8 cellular contexts compared by ENCODE assay signal in the genomic region with DNA sequence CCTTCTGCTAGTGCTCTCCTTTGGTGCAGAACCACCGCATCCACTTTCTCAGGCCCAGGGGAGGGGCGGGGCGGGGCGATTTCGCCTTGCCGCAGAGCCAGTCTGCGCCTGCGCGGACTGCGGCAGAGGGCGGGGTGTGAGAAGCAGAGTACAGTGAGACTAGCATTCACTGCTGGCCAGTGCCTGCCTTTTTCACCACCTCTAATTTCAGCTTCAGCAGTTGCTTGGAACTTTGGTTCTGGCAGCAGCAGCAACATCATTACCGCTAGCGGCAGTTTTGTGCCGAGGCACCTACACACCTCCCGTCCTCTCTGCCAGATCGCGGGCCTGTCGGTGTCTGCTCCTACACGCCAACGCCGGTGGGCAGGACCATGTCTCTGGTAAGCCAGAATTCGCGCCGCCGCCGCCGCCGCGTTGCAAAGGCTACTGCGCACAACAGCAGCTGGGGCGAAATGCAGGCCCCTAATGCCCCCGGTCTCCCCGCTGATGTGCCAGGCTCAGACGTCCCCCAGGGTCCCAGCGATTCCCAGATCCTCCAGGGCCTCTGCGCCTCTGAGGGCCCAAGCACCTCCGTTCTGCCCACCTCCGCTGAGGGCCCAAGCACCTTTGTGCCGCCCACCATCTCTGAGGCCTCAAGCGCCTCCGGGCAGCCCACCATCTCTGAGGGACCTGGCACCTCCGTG. TPM values are rescaled to one million over a fixed set of nuclear protein-coding genes. Genes with fewer than 3 reads are reported as not detected.
DNase-seq lines count a peak whose midpoint lies in the region; ATAC-seq and TF ChIP-seq lines count a peak whose summit lies in the region.

A gene with protein sequence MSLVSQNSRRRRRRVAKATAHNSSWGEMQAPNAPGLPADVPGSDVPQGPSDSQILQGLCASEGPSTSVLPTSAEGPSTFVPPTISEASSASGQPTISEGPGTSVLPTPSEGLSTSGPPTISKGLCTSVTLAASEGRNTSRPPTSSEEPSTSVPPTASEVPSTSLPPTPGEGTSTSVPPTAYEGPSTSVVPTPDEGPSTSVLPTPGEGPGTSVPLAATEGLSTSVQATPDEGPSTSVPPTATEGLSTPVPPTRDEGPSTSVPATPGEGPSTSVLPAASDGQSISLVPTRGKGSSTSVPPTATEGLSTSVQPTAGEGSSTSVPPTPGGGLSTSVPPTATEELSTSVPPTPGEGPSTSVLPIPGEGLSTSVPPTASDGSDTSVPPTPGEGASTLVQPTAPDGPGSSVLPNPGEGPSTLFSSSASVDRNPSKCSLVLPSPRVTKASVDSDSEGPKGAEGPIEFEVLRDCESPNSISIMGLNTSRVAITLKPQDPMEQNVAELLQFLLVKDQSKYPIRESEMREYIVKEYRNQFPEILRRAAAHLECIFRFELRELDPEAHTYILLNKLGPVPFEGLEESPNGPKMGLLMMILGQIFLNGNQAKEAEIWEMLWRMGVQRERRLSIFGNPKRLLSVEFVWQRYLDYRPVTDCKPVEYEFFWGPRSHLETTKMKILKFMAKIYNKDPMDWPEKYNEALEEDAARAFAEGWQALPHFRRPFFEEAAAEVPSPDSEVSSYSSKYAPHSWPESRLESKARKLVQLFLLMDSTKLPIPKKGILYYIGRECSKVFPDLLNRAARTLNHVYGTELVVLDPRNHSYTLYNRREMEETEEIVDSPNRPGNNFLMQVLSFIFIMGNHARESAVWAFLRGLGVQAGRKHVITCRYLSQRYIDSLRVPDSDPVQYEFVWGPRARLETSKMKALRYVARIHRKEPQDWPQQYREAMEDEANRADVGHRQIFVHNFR (plus strand): TSS at position 151 of the 683 bp plus-strand sequence. CDS start 221 bp downstream, at position 372.

- TF ChIP-seq CTCF in Caco-2 (IDR thresholded peaks at IDR 0.05; ENCODE audit: insufficient read depth in 1 of 2, low read depth in 1 of 2, low read length in 1 of 2, severe bottlenecking in 1 of 2, unreplicated experiment in 1 of 2) (no peak), osteocyte (IDR thresholded peaks at IDR 0.05) (no peak), thoracic aorta (IDR thresholded peaks at IDR 0.05) (no peak)

- CTCF ChIA-PET in Caco-2 (lab: Charles Lee) = no interaction called here

- ATAC-seq in GM21390 (IDR thresholded peaks at IDR 0.05; ENCODE audit: unreplicated experiment) (peak; percentile 87), thoracic aorta (ENCODE audit: insufficient number of reproducible peaks, low FRiP score, low read depth) (no peak)

- H3K27ac Mint-ChIP-seq in Caco-2 (ENCODE audit: unreplicated experiment) (no peak within 1 kb of the TSS), osteocyte (ENCODE audit: unreplicated experiment) (peak within 1 kb of the TSS; percentile 54)
- peak within 1 kb of the TSS; percentile 79 for H3K27ac Mint-ChIP-seq in activated naive CD4-positive, alpha-beta T cell treated with anti-CD3 and anti-CD28 coated beads, Interleukin-2, amount 50 U/mL, for 24 hours

- no peaks in the 10 kb centered on the region for H3K4me1 ChIP-seq in Caco-2
- H3K4me1 ChIP-seq in HUES48 (ENCODE audit: control insufficient read depth, insufficient read depth, low read length) = no peaks in the 10 kb centered on the region; the same call in 1 of the 2 replicates
- peaks cover 0 to 24% of the 10 kb centered on the region in 2 donors for H3K4me1 ChIP-seq in thoracic aorta (ENCODE audit: control insufficient read depth in 1 of 2, low read depth in 2 of 2)

- H3K36me3 Mint-ChIP-seq in Caco-2 (ENCODE audit: insufficient read depth, unreplicated experiment) (no peaks in the 10 kb centered on the region), osteocyte (ENCODE audit: unreplicated experiment) (no peaks in the 10 kb centered on the region)
- no peaks in the 10 kb centered on the region for H3K36me3 Mint-ChIP-seq in activated naive CD4-positive, alpha-beta T cell treated with anti-CD3 and anti-CD28 coated beads, Interleukin-2, amount 50 U/mL, for 24 hours

- POLR2A ChIA-PET in Caco-2 (lab: Charles Lee) = no interaction called here

- no peaks in the 10 kb centered on the region for H3K36me3 ChIP-seq in Caco-2 (ENCODE audit: control insufficient read depth, insufficient read depth, low read length)
- no peaks in the 10 kb centered on the region for H3K36me3 ChIP-seq in HUES48 (ENCODE audit: control insufficient read depth, insufficient read depth, low read length)
- H3K36me3 ChIP-seq in thoracic aorta = no peaks in the 10 kb centered on the region

- intact Hi-C loops in Caco-2 (cut with micrococcal nuclease; ENCODE audit: unreplicated experiment) = loop anchor here (1.0 kb wide), 1 partner anchor 27 kb away; no protein-coding TSS in a partner anchor
- intact Hi-C loops in head of caudate nucleus (cut with DNase I) = no loop called here

- BruUV-seq in Caco-2 (replicated peaks; lab: Mats Ljungman, UMichigan) = no TSS peak

- peak within 1 kb of the TSS; percentile 20 for H3K27ac ChIP-seq in HUES48 (ENCODE audit: low read depth, low read length)
- H3K27ac ChIP-seq in thoracic aorta = peak within 1 kb of the TSS; percentile 22 to 49

- no peaks in the 10 kb centered on the region for H3K27me3 ChIP-seq in Caco-2 (replicated peaks; ENCODE audit: control insufficient read depth, insufficient read depth, low read length)
- H3K27me3 ChIP-seq in HUES48 (ENCODE audit: control insufficient read depth, insufficient read depth, low read length) = no peaks in the 10 kb centered on the region
- no peaks in the 10 kb centered on the region for H3K27me3 ChIP-seq in thoracic aorta (replicated peaks; ENCODE audit: insufficient read depth)

- H3K9me3 ChIP-seq in Caco-2 (no peaks in the 10 kb centered on the region), HUES48 (ENCODE audit: control insufficient read depth, insufficient read depth, low read length) (peaks cover 25% of the 10 kb centered on the region), thoracic aorta (no peaks in the 10 kb centered on the region)

- peak within 1 kb of the TSS; percentile 41 for H3K4me3 ChIP-seq in Caco-2 (ENCODE audit: low read depth, low read length)
- H3K4me3 ChIP-seq in HUES48 (ENCODE audit: low read depth, low read length) = peak within 1 kb of the TSS; percentile 80
- peak within 1 kb of the TSS; percentile 75 for H3K4me3 ChIP-seq in thoracic aorta

- H3K9ac ChIP-seq in HUES48 (ENCODE audit: low read depth, low read length) = no peak within 1 kb of the TSS

- DNase-seq in Caco-2 = peak; percentile 62 to 63
- DNase-seq in RPMI8226 = peak; percentile 66
- peak; percentile 48 to 89 (median 80) for DNase-seq in head of caudate nucleus
- peak; percentile 88 for DNase-seq in osteocyte (ENCODE audit: extremely low spot score, unreplicated experiment)
- DNase-seq in thoracic aorta (ENCODE audit: low spot score) = peak; percentile 5

- H3K4me1 Mint-ChIP-seq in Caco-2 (ENCODE audit: low read depth, unreplicated experiment) = no peaks in the 10 kb centered on the region
- peaks cover 43% of the 10 kb centered on the region for H3K4me1 Mint-ChIP-seq in activated naive CD4-positive, alpha-beta T cell treated with anti-CD3 and anti-CD28 coated beads, Interleukin-2, amount 50 U/mL, for 24 hours
- H3K4me1 Mint-ChIP-seq in osteocyte (ENCODE audit: unreplicated experiment) = peaks cover 2% of the 10 kb centered on the region

- H3K9me3 Mint-ChIP-seq in Caco-2 (ENCODE audit: unreplicated experiment) = no peaks in the 10 kb centered on the region
- H3K9me3 Mint-ChIP-seq in activated naive CD4-positive, alpha-beta T cell treated with anti-CD3 and anti-CD28 coated beads, Interleukin-2, amount 50 U/mL, for 24 hours = no peaks in the 10 kb centered on the region
- H3K9me3 Mint-ChIP-seq in osteocyte (ENCODE audit: unreplicated experiment) = peaks cover 16% of the 10 kb centered on the region

- H3K4me3 Mint-ChIP-seq in Caco-2 (ENCODE audit: unreplicated experiment) (peak within 1 kb of the TSS; percentile 80), osteocyte (ENCODE audit: unreplicated experiment) (peak within 1 kb of the TSS; percentile 83)
- H3K4me3 Mint-ChIP-seq in activated naive CD4-positive, alpha-beta T cell treated with anti-CD3 and anti-CD28 coated beads, Interleukin-2, amount 50 U/mL, for 24 hours = peak within 1 kb of the TSS; percentile 89

- no peaks in the 10 kb centered on the region for H3K27me3 Mint-ChIP-seq in Caco-2 (ENCODE audit: insufficient read depth, unreplicated experiment)
- no peaks in the 10 kb centered on the region for H3K27me3 Mint-ChIP-seq in activated naive CD4-positive, alpha-beta T cell treated with anti-CD3 and anti-CD28 coated beads, Interleukin-2, amount 50 U/mL, for 24 hours
- no peaks in the 10 kb centered on the region for H3K27me3 Mint-ChIP-seq in osteocyte (ENCODE audit: unreplicated experiment)

RNA-seq across cellular contexts. Expression of the gene that starts here (rescaled TPM):
- total RNA-seq in Caco-2 (2022) (0.56 and 0.66 TPM in 2 replicates), osteocyte (2.9 and 3.4 TPM in 2 replicates), thoracic aorta (1 to 10 TPM; 3.2 to 3.7 TPM)

Comparison
In these comparisons a context has a peak if more than half of its experiments do, and no peak if none do; other contexts are left out.
1. Peak in DNase-seq and H3K4me3 ChIP-seq in Caco-2; RNA of the gene not detected or under 1 TPM.
2. DNase-seq: peak in every context shown above with its lines; median percentile 88 in osteocyte; 80 in head of caudate nucleus; 66 in RPMI8226; 62 in Caco-2; 5 in thoracic aorta.